26 cellular contexts compared by ENCODE assay signal in genomic region chr9:121999556-121999955, GRCh38.
"Had no signal": no experiment of that assay in that cellular context is flagged by ENCODE, and none has a peak within 500 bp of the region (broad histone marks: within the 10 kb centered on the region; RNA-seq: fewer than 3 reads in every experiment).

No MANE protein-coding gene starts in this region.

- H3K36me3 ChIP-seq: lower lobe of right lung, tibial artery had no signal

- FAIRE-seq: astrocyte, colon, small intestine, urothelium cell line had no signal

- H3K27me3 ChIP-seq: tibial artery had no signal

- H3K27ac Mint-ChIP-seq: activated B cell treated with CpG ODN at 0.5 μM for 24 hours; activated CD4-positive, alpha-beta T cell treated with anti-CD3 and anti-CD28 coated beads, Interleukin-2, amount 10 ng/mL, durations not matched to agents 24 days and 14 days; activated naive CD8-positive, alpha-beta T cell treated with anti-CD3 and anti-CD28 coated beads for 36 hours; immature natural killer cell; naive thymus-derived CD4-positive, alpha-beta T cell; T-helper 17 cell had no signal

- H3K27ac ChIP-seq: lower lobe of right lung, SK-N-MC, tibial artery had no signal

- H3K9me3 Mint-ChIP-seq: activated B cell treated with CpG ODN at 0.5 μM for 24 hours; activated CD4-positive, alpha-beta T cell treated with anti-CD3 and anti-CD28 coated beads, Interleukin-2, amount 10 ng/mL, durations not matched to agents 24 days and 14 days; activated naive CD8-positive, alpha-beta T cell treated with anti-CD3 and anti-CD28 coated beads for 36 hours; central memory CD8-positive, alpha-beta T cell; immature natural killer cell; naive thymus-derived CD4-positive, alpha-beta T cell; neural crest cell had no signal

- H3K9me3 ChIP-seq: lower lobe of right lung, tibial artery had no signal

- H3K27me3 Mint-ChIP-seq: activated B cell treated with CpG ODN at 0.5 μM for 24 hours; activated CD4-positive, alpha-beta T cell treated with anti-CD3 and anti-CD28 coated beads, Interleukin-2, amount 10 ng/mL, durations not matched to agents 24 days and 14 days; activated naive CD8-positive, alpha-beta T cell treated with anti-CD3 and anti-CD28 coated beads for 36 hours; central memory CD8-positive, alpha-beta T cell; naive thymus-derived CD4-positive, alpha-beta T cell; T-helper 17 cell had no signal

- H3K4me3 Mint-ChIP-seq: activated B cell treated with CpG ODN at 0.5 μM for 24 hours; activated CD4-positive, alpha-beta T cell treated with anti-CD3 and anti-CD28 coated beads, Interleukin-2, amount 10 ng/mL, durations not matched to agents 24 days and 14 days; activated naive CD8-positive, alpha-beta T cell treated with anti-CD3 and anti-CD28 coated beads for 36 hours; central memory CD8-positive, alpha-beta T cell; immature natural killer cell; naive thymus-derived CD4-positive, alpha-beta T cell; neural crest cell; T-helper 17 cell had no signal

- DNase-seq: activated B cell treated with CpG ODN at 0.5 μM for 24 hours; activated CD4-positive, alpha-beta T cell treated with anti-CD3 and anti-CD28 coated beads, Interleukin-2, amount 10 ng/mL, durations not matched to agents 24 days and 14 days; activated naive CD4-positive, alpha-beta T cell treated with Interleukin-2 at 50 U/mL for 16 hours; activated naive CD8-positive, alpha-beta T cell treated with anti-CD3 and anti-CD28 coated beads for 36 hours; activated T-cell treated with anti-CD3 and anti-CD28 coated beads, Interleukin-2, amount 50 U/mL, for 1 hour; immature natural killer cell; lower lobe of right lung; mesendoderm; naive thymus-derived CD4-positive, alpha-beta T cell; occipital lobe; posterior cingulate gyrus; small intestine; stimulated activated CD4-positive, alpha-beta T cell treated with anti-CD3 and anti-CD28 coated beads, Interleukin-2, amount 100 ng/mL, for 48 hours; stimulated activated naive CD4-positive, alpha-beta T cell treated with Interleukin-2 at 50 U/mL for 16 hours; substantia nigra; SW 1271; T-helper 17 cell; tibial artery had no signal

- H3K36me3 Mint-ChIP-seq: activated naive CD8-positive, alpha-beta T cell treated with anti-CD3 and anti-CD28 coated beads for 36 hours; immature natural killer cell; naive thymus-derived CD4-positive, alpha-beta T cell had no signal

- ATAC-seq: left lobe of liver; lower lobe of right lung; naive thymus-derived CD4-positive, alpha-beta T cell; sciatic nerve; T-helper 17 cell had no signal

- H3K4me3 ChIP-seq: lower lobe of right lung, SK-N-MC, tibial artery had no signal

- H3K4me1 Mint-ChIP-seq: activated B cell treated with CpG ODN at 0.5 μM for 24 hours; activated CD4-positive, alpha-beta T cell treated with anti-CD3 and anti-CD28 coated beads, Interleukin-2, amount 10 ng/mL, durations not matched to agents 24 days and 14 days; central memory CD8-positive, alpha-beta T cell; immature natural killer cell had no signal
